9 cellular contexts compared by ENCODE assay signal in the genomic region with DNA sequence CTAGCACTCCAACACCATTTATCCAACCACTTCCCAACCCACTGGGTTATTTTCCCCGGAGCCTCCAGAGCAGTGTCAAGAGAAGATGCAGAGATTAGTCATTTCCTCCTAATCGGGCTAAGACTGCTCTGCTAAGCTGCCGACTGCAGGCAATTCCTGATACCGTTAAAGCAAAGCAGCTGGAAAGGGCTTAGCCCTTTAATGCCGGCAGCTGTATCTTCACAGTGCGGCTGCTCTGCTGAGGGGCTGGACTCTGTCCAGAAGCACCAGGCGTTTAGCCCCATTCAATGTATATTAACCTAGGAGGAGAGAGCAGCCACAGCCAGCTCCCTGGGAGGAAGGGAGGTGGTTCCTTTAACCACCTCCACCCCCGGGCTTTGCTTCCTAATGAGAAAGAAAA. TPM values are rescaled to one million over a fixed set of nuclear protein-coding genes. Genes with fewer than 3 reads are reported as not detected.
DNase-seq lines count a peak whose midpoint lies in the region; ATAC-seq lines count a peak whose summit lies in the region.
"Had no signal": no experiment of that assay in that cellular context is flagged by ENCODE, and none has a peak within 500 bp of the region (broad histone marks: within the 10 kb centered on the region; RNA-seq: fewer than 3 reads in every experiment).

No MANE protein-coding gene starts in this region.

- DNase-seq in COLO829 (ENCODE audit: low spot score) (peak; percentile 88), NCI-H1694 (lab: John Stamatoyannopoulos, UW) (peak; percentile 51), cerebellar cortex (ENCODE audit: low spot score) (peak; percentile 20), myocyte (ENCODE audit: low read depth) (peak; percentile 66), T-helper 9 cell (no peak), HAP-1 (ENCODE audit: low spot score in 2 of 2) (no peak), NCI-H146 (lab: John Stamatoyannopoulos, UW) (no peak)

- ATAC-seq in GM18873 (IDR thresholded peaks at IDR 0.05; ENCODE audit: low FRiP score, unreplicated experiment), result no peak

- no peaks in the 10 kb centered on the region for H3K9me3 ChIP-seq in HAP-1

- H3K4me3 ChIP-seq in HAP-1, result no peak overlapping the region

- H3K27me3 ChIP-seq in HAP-1 (ENCODE audit: low read depth), result no peaks in the 10 kb centered on the region

- H3K4me1 ChIP-seq in HAP-1, result no peaks in the 10 kb centered on the region

- in situ Hi-C loops in HAP-1 (cut with MboI; ENCODE audit: low sequenced_read_pairs), result no loop called here

- H3K36me3 ChIP-seq in HAP-1 (replicated peaks), result peaks cover 19% of the 10 kb centered on the region

RNA-seq across cellular contexts. Expression of gene AQP6, which starts 11.1 kb away (rescaled TPM):
- total RNA-seq in myocyte, result 0.05 TPM in 1 of 2 replicates, not detected in the other
- polyA plus RNA-seq in myocyte (2012), result 0.05 TPM
- total RNA-seq: ureter had no signal

RNA-seq across cellular contexts. Expression of gene AQP5, which starts 22.2 kb away (rescaled TPM):
- total RNA-seq in myocyte, result not detected in 2 replicates
- 0.10 TPM for polyA plus RNA-seq in myocyte (2012)

RNA-seq across cellular contexts. Expression of gene AQP2, which starts 33.4 kb away (rescaled TPM):
- total RNA-seq in myocyte, result not detected in 2 replicates
- not detected for polyA plus RNA-seq in myocyte (2012)

RNA-seq across cellular contexts. Expression of gene RACGAP1, which starts 41.4 kb away (rescaled TPM):
- 9.6 and 12.8 TPM in 2 replicates for total RNA-seq in myocyte
- polyA plus RNA-seq in myocyte (2012), result 8.9 TPM

Comparison
In these comparisons a context has a peak if more than half of its experiments do, and no peak if none do; other contexts are left out.
1. DNase-seq: peak in COLO829 (single experiment), NCI-H1694 (single experiment), cerebellar cortex (single experiment) and myocyte (single experiment); none in T-helper 9 cell (single experiment), HAP-1 (0 of 2) and NCI-H146 (single experiment).